Comparison of ENCODE assay signal across 2 cellular contexts in the genomic region with DNA sequence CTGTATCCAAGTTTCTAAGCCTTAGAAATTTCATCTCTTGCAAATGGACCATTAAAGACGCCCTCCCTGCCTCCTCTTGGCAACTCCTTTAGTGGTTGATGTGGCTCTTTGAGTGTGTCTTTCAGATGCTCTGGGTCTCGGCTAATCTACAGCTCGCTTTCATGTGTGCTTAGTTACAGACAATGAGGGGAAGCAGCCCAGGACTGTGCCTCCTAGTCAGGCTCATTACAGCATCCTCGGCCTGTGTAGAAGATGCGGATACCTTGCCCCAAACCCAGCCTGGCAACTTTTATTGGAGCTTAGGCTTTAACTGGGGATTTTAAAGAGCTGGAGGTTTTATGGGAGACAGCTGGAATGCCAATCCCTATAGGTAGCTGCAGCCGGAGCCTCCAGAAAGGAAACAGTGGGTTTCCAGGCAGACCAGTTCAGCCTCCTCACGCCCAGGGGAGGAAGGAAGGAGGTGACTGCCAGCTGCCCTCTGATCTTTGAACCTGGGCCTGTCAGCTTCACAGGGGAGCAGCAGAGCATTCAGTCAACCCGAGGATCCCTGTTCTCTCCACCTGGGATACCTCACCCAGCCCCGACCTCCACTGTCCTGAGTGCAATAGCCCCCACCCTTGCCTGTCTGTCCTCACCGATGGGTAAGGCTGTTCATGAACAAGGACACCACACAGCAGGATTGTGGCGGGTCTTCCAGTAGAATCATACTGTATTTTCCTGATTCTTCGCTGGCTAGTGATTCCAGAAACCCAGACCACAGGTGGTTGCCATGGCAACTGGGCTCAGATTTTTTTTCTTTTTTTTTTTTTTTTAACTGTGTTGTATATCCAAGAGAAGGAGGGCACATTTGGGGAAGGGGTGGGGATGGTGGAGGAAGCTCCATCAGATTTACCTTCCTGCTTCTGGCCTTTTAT.
TF ChIP-seq lines count a peak whose summit lies in the region.

No MANE protein-coding gene starts in this region.

TF ChIP-seq in GM23338, 12 proteins besides CTCF, POLR2A, EP300 and RAD21 (continues in another document):
- TF ChIP-seq, protein P1, sequence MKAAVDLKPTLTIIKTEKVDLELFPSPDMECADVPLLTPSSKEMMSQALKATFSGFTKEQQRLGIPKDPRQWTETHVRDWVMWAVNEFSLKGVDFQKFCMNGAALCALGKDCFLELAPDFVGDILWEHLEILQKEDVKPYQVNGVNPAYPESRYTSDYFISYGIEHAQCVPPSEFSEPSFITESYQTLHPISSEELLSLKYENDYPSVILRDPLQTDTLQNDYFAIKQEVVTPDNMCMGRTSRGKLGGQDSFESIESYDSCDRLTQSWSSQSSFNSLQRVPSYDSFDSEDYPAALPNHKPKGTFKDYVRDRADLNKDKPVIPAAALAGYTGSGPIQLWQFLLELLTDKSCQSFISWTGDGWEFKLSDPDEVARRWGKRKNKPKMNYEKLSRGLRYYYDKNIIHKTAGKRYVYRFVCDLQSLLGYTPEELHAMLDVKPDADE (IDR thresholded peaks at IDR 0.05): no peak
- TF ChIP-seq CREB1 (CRISPR knock-in tag; IDR thresholded peaks at IDR 0.05; ENCODE audit: low read depth): no peak
- no peak for TF ChIP-seq ZNF331 (CRISPR knock-in tag; IDR thresholded peaks at IDR 0.05; ENCODE audit: low read depth)
- TF ChIP-seq EZH2phosphoT487 (IDR thresholded peaks at IDR 0.05; ENCODE audit: unreplicated experiment): no peak
- TF ChIP-seq EZH2 (IDR thresholded peaks at IDR 0.05; ENCODE audit: low read depth, unreplicated experiment): no peak
- no peak for TF ChIP-seq POLR2AphosphoS5 (IDR thresholded peaks at IDR 0.05; ENCODE audit: low read depth)
- TF ChIP-seq, protein P2, sequence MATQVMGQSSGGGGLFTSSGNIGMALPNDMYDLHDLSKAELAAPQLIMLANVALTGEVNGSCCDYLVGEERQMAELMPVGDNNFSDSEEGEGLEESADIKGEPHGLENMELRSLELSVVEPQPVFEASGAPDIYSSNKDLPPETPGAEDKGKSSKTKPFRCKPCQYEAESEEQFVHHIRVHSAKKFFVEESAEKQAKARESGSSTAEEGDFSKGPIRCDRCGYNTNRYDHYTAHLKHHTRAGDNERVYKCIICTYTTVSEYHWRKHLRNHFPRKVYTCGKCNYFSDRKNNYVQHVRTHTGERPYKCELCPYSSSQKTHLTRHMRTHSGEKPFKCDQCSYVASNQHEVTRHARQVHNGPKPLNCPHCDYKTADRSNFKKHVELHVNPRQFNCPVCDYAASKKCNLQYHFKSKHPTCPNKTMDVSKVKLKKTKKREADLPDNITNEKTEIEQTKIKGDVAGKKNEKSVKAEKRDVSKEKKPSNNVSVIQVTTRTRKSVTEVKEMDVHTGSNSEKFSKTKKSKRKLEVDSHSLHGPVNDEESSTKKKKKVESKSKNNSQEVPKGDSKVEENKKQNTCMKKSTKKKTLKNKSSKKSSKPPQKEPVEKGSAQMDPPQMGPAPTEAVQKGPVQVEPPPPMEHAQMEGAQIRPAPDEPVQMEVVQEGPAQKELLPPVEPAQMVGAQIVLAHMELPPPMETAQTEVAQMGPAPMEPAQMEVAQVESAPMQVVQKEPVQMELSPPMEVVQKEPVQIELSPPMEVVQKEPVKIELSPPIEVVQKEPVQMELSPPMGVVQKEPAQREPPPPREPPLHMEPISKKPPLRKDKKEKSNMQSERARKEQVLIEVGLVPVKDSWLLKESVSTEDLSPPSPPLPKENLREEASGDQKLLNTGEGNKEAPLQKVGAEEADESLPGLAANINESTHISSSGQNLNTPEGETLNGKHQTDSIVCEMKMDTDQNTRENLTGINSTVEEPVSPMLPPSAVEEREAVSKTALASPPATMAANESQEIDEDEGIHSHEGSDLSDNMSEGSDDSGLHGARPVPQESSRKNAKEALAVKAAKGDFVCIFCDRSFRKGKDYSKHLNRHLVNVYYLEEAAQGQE (IDR thresholded peaks at IDR 0.05; ENCODE audit: unreplicated experiment): no peak

TF ChIP-seq in H1, 55 proteins besides CTCF, POLR2A, EP300 and RAD21:
- TF ChIP-seq HDAC6 (IDR thresholded peaks at IDR 0.05; ENCODE audit: low read depth, low read length) (no peak), HDAC2 (IDR thresholded peaks at IDR 0.05; ENCODE audit: borderline replicate concordance in 1 of 2, low read depth in 2 of 2, low read length in 2 of 2) (0 out of 4 replicates have a peak, but pooled peaks of 1 of the 2 experiments have one; percentile 7)
